9 cellular contexts compared by ENCODE assay signal in the genomic region with DNA sequence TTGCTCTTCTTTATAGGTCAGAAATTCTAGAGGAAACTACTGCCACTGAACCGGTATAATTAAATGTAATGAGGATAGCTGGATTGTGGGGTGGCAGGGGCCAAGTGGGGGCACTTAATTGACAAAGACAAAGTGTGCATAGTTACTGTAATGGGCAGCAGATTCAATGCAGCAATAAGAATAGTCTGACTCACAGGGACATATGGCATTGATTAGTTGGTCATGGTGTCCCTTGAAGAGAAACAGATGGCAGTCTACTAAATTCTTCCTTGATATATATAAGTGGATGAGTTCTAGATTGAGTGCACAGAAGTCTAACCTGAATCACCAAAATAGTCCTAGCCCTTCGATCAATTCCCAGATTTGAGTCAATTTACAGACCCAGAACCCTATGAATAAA. TPM values are rescaled to one million over a fixed set of nuclear protein-coding genes. Genes with fewer than 3 reads are reported as not detected.
DNase-seq lines count a peak whose midpoint lies in the region; ATAC-seq and TF ChIP-seq lines count a peak whose summit lies in the region.
"Had no signal": no experiment of that assay in that cellular context is flagged by ENCODE, and none has a peak within 500 bp of the region (broad histone marks: within the 10 kb centered on the region; RNA-seq: fewer than 3 reads in every experiment).

No MANE protein-coding gene starts in this region.

- H3K4me3 Mint-ChIP-seq in glutamatergic neuron (ENCODE audit: unreplicated experiment) (peak overlapping the region; percentile 96), type B pancreatic cell (peak overlapping the region; percentile 98)

- intact Hi-C loops in left ventricle myocardium inferior (cut with micrococcal nuclease) (no loop called here), mucosa of descending colon (cut with DNase I, micrococcal nuclease) (no loop called here), thyroid gland (cut with DNase I) (no loop called here)

- H3K27me3 ChIP-seq in left ventricle myocardium inferior (ENCODE audit: low read depth), result no peaks in the 10 kb centered on the region
- H3K27me3 ChIP-seq in right atrium auricular region, result no peaks in the 10 kb centered on the region
- no peaks in the 10 kb centered on the region for H3K27me3 ChIP-seq in thyroid gland

- H3K36me3 ChIP-seq in left ventricle myocardium inferior (no peaks in the 10 kb centered on the region), right atrium auricular region (no peaks in the 10 kb centered on the region), mucosa of descending colon (ENCODE audit: low read depth) (no peaks in the 10 kb centered on the region), thyroid gland (no peaks in the 10 kb centered on the region)

- DNase-seq in left ventricle myocardium inferior (no peak), right atrium auricular region (ENCODE audit: low spot score) (no peak), glutamatergic neuron (no peak), type B pancreatic cell (ENCODE audit: extremely low spot score, unreplicated experiment) (no peak), mucosa of descending colon (no peak), thyroid gland (no peak)

- H3K27me3 Mint-ChIP-seq in glutamatergic neuron (ENCODE audit: unreplicated experiment), result peaks cover 4% of the 10 kb centered on the region
- H3K27me3 Mint-ChIP-seq in type B pancreatic cell, result no peaks in the 10 kb centered on the region

- H3K27ac Mint-ChIP-seq in glutamatergic neuron (ENCODE audit: unreplicated experiment) (peak overlapping the region; percentile 62), type B pancreatic cell (no peak overlapping the region)

- peaks cover 5% of the 10 kb centered on the region for H3K36me3 Mint-ChIP-seq in glutamatergic neuron (ENCODE audit: unreplicated experiment)
- H3K36me3 Mint-ChIP-seq in type B pancreatic cell, result peaks cover 10% of the 10 kb centered on the region

- H3K4me3 ChIP-seq in left ventricle myocardium inferior, result peak overlapping the region; percentile 84
- no peak overlapping the region for H3K4me3 ChIP-seq in right atrium auricular region
- peak overlapping the region; percentile 21 for H3K4me3 ChIP-seq in WI38 (ENCODE audit: low read depth, low read length)
- no peak overlapping the region for H3K4me3 ChIP-seq in mucosa of descending colon
- no peak overlapping the region for H3K4me3 ChIP-seq in thyroid gland (replicated peaks in 1 of 3)

- H3K4me1 ChIP-seq in left ventricle myocardium inferior (peaks cover 58% of the 10 kb centered on the region), right atrium auricular region (peaks cover 0 to 28% of the 10 kb centered on the region in 2 donors), mucosa of descending colon (ENCODE audit: low read depth) (peaks cover 15% of the 10 kb centered on the region), thyroid gland (peaks cover 18 to 21% of the 10 kb centered on the region in 2 donors)

- 91 to 97% methylated on average over 2 of the region's 2 CpGs for WGBS in thyroid gland, 2 donors

- TF ChIP-seq CTCF in left ventricle myocardium inferior (IDR thresholded peaks at IDR 0.05; ENCODE audit: borderline replicate concordance) (no peak), right atrium auricular region (IDR thresholded peaks at IDR 0.05) (no peak), WI38 (IDR thresholded peaks at IDR 0.05; ENCODE audit: low read depth, low read length) (no peak), glutamatergic neuron (IDR thresholded peaks at IDR 0.05; ENCODE audit: partially characterized antibody, unreplicated experiment) (no peak), type B pancreatic cell (conservative IDR thresholded peaks at IDR 0.05) (no peak), mucosa of descending colon (IDR thresholded peaks at IDR 0.05) (no peak), thyroid gland (IDR thresholded peaks at IDR 0.05) (no peak)

- H3K9me3 Mint-ChIP-seq in glutamatergic neuron (ENCODE audit: unreplicated experiment) (peaks cover 6% of the 10 kb centered on the region), type B pancreatic cell (peaks cover 5% of the 10 kb centered on the region)

- no peak for TF ChIP-seq POLR2A in thyroid gland (IDR thresholded peaks at IDR 0.05)

- peaks cover 16% of the 10 kb centered on the region for H3K4me1 Mint-ChIP-seq in glutamatergic neuron (ENCODE audit: low read depth, unreplicated experiment)
- H3K4me1 Mint-ChIP-seq in type B pancreatic cell (ENCODE audit: unreplicated experiment), result peaks cover 30% of the 10 kb centered on the region

- no peak for ATAC-seq in mucosa of descending colon
- ATAC-seq in HG02623 (IDR thresholded peaks at IDR 0.05; ENCODE audit: unreplicated experiment), result no peak

- no peak overlapping the region for H3K27ac ChIP-seq in left ventricle myocardium inferior (replicated peaks)
- H3K27ac ChIP-seq in right atrium auricular region, result no peak overlapping the region
- no peak overlapping the region for H3K27ac ChIP-seq in thyroid gland

- no peaks in the 10 kb centered on the region for H3K9me3 ChIP-seq in left ventricle myocardium inferior (replicated peaks)
- H3K9me3 ChIP-seq in right atrium auricular region, result no peaks in the 10 kb centered on the region
- no peaks in the 10 kb centered on the region for H3K9me3 ChIP-seq in mucosa of descending colon
- no peaks in the 10 kb centered on the region for H3K9me3 ChIP-seq in thyroid gland

RNA-seq across cellular contexts. Expression of gene ZNF75D, which starts 3.1 kb away (rescaled TPM):
- total RNA-seq in left ventricle myocardium inferior, result 3.3 TPM
- total RNA-seq in right atrium auricular region, result 1 to 10 TPM; 4.2 to 5.3 TPM
- 9.2 TPM for total RNA-seq in glutamatergic neuron (ENCODE audit: unreplicated experiment)
- 7.2 and 8.5 TPM in 2 replicates for total RNA-seq in type B pancreatic cell (ENCODE audit: low replicate concordance)
- total RNA-seq in mucosa of descending colon, result 10 to 100 TPM in 1 of 3 donors, 1 to 10 TPM in 2; 8.4 to 10.4 (median 8.4) TPM
- 10 to 100 TPM; 16.2 to 19.7 (median 17.1) TPM for total RNA-seq in thyroid gland

RNA-seq across cellular contexts. Expression of gene ZNF449, which starts 3.8 kb away (rescaled TPM):
- total RNA-seq in left ventricle myocardium inferior (5.2 TPM), right atrium auricular region (1 to 10 TPM; 5.6 to 6.0 TPM), glutamatergic neuron (ENCODE audit: unreplicated experiment) (12.1 TPM), type B pancreatic cell (ENCODE audit: low replicate concordance) (4.3 and 7.1 TPM in 2 replicates), mucosa of descending colon (1 to 10 TPM; 2.8 to 5.5 (median 3.6) TPM), thyroid gland (10 to 100 TPM; 13.6 to 22.7 (median 17.3) TPM)

RNA-seq across cellular contexts. Expression of gene ETDC, which starts 31.5 kb away (rescaled TPM):
- total RNA-seq in left ventricle myocardium inferior (not detected), right atrium auricular region (not detected), glutamatergic neuron (ENCODE audit: unreplicated experiment) (not detected), type B pancreatic cell (ENCODE audit: low replicate concordance) (not detected in 2 replicates), mucosa of descending colon (not detected), thyroid gland (not detected)
- total RNA-seq: kidney epithelial cell had no signal

Comparison
In these comparisons a context has a peak if more than half of its experiments do, and no peak if none do; other contexts are left out.
1. H3K4me3 ChIP-seq: peak in left ventricle myocardium inferior (single experiment) and WI38 (single experiment); none in right atrium auricular region (0 of 2), mucosa of descending colon (single experiment) and thyroid gland (0 of 3).